In genomic region chr15:63157066-63157890, GRCh38 we compare ENCODE assay signal across 8 cellular contexts. TPM values are rescaled to one million over a fixed set of nuclear protein-coding genes. Genes with fewer than 3 reads are reported as not detected.
DNase-seq lines count a peak whose midpoint lies in the region; TF ChIP-seq lines count a peak whose summit lies in the region.

TSS of gene RPS27L (minus strand) at chr15:63157477. CDS start at chr15:63157405, 72 bp downstream.

- no peaks in the 10 kb centered on the region for H3K27me3 ChIP-seq in SJSA1 (replicated peaks)
- H3K27me3 ChIP-seq in neuronal stem cell (ENCODE audit: control insufficient read depth in 3 of 3, insufficient read depth in 3 of 3, low read depth in 1 of 3, low read length in 3 of 3), result no peaks in the 10 kb centered on the region
- H3K27me3 ChIP-seq in subcutaneous abdominal adipose tissue (ENCODE audit: control insufficient read depth in 5 of 5, insufficient read depth in 4 of 5, low read length in 5 of 5), result no peaks in the 10 kb centered on the region

- H3K9ac ChIP-seq in neuronal stem cell (ENCODE audit: low read depth, low read length, poor library complexity) (peak within 1 kb of the TSS; percentile 95), subcutaneous abdominal adipose tissue (ENCODE audit: low read length in 5 of 5) (peak within 1 kb of the TSS; percentile 72 to 98 (median 91))

- H2BK12ac ChIP-seq in neuronal stem cell (ENCODE audit: low read length), result no peak within 1 kb of the TSS

- peak within 1 kb of the TSS; percentile 97 for H2BK5ac ChIP-seq in neuronal stem cell (ENCODE audit: low read length)

- H3K36me3 ChIP-seq in SJSA1, result peaks cover 32% of the 10 kb centered on the region
- peaks cover 9 to 36% of the 10 kb centered on the region in 2 donors for H3K36me3 ChIP-seq in neuronal stem cell (replicated peaks in 1 of 2; ENCODE audit: control insufficient read depth in 2 of 2, insufficient read depth in 2 of 2, low read length in 2 of 2)
- peaks cover 3 to 17% (median 8%) of the 10 kb centered on the region in 5 donors for H3K36me3 ChIP-seq in subcutaneous abdominal adipose tissue (ENCODE audit: control insufficient read depth in 5 of 5, insufficient read depth in 5 of 5, low read length in 5 of 5)

- H3K4me3 ChIP-seq in SJSA1 (peak within 1 kb of the TSS; percentile 69), neuronal stem cell (ENCODE audit: low read length in 2 of 2) (peak within 1 kb of the TSS; percentile 64 to 88), subcutaneous abdominal adipose tissue (ENCODE audit: low read depth in 1 of 5, low read length in 5 of 5) (peak within 1 kb of the TSS; percentile 86 to 98 (median 95))

- H3K4me2 ChIP-seq in neuronal stem cell (ENCODE audit: insufficient read depth, low read length, poor library complexity, severe bottlenecking), result peak within 1 kb of the TSS; percentile 67

- no CpG with 5 or more reads among the region's 62 CpGs for WGBS in neuronal stem cell (ENCODE audit: extremely low coverage in 2 of 2, insufficient read length in 2 of 2, insufficient replicate concordance in 1 of 2), 2 donors

- no peaks in the 10 kb centered on the region for H3K9me3 ChIP-seq in SJSA1 (replicated peaks)
- H3K9me3 ChIP-seq in neuronal stem cell (replicated peaks in 1 of 2; ENCODE audit: control insufficient read depth in 2 of 2, insufficient read depth in 1 of 2, low read depth in 1 of 2, low read length in 2 of 2), result peaks cover 0 to 2% of the 10 kb centered on the region in 2 donors
- no peaks in the 10 kb centered on the region for H3K9me3 ChIP-seq in subcutaneous abdominal adipose tissue (ENCODE audit: control insufficient read depth in 5 of 5, low read length in 5 of 5)

- H3K14ac ChIP-seq in neuronal stem cell (ENCODE audit: low read length), result no peak within 1 kb of the TSS

- no peaks in the 10 kb centered on the region for H3K79me1 ChIP-seq in neuronal stem cell (ENCODE audit: low read depth, low read length)

- DNase-seq in GF-D8 (lab: John Stamatoyannopoulos, UW) (peak; percentile 53), HEK293T (ENCODE audit: extremely low spot score) (peak; percentile 77), MV-4-11 (lab: John Stamatoyannopoulos, UW) (peak; percentile 83), SJSA1 (ENCODE audit: low read depth in 1 of 2, low spot score in 2 of 2) (peak; percentile 98), foreskin melanocyte (peak; percentile 92), neuronal stem cell (ENCODE audit: low spot score) (peak; percentile 87)
- peak; percentile 56 to 81 (median 68) for DNase-seq in activated naive CD4-positive, alpha-beta T cell (lab: John Stamatoyannopoulos, UW)

- H3K23ac ChIP-seq in neuronal stem cell (ENCODE audit: low read depth, low read length, poor library complexity), result peak within 1 kb of the TSS; percentile 99

- peak within 1 kb of the TSS; percentile 96 for H2AFZ ChIP-seq in neuronal stem cell (ENCODE audit: low read length)

- peak within 1 kb of the TSS; percentile 99 for H3K18ac ChIP-seq in neuronal stem cell (ENCODE audit: low read length)

- no peak within 1 kb of the TSS for H2AK5ac ChIP-seq in neuronal stem cell (ENCODE audit: low read depth, low read length)

- H2BK120ac ChIP-seq in neuronal stem cell (ENCODE audit: low read depth, low read length), result peak within 1 kb of the TSS; percentile 94

- peak within 1 kb of the TSS; percentile 93 for H3K4ac ChIP-seq in neuronal stem cell (ENCODE audit: low read length)

- no peak within 1 kb of the TSS for H4K91ac ChIP-seq in neuronal stem cell (ENCODE audit: low read depth, low read length, poor library complexity)

- peak within 1 kb of the TSS; percentile 97 for H2BK15ac ChIP-seq in neuronal stem cell (ENCODE audit: low read length)

- CTCF ChIA-PET in HEK293T (lab: Yijun Ruan, JAX), result no interaction called here

- peaks cover 8% of the 10 kb centered on the region for H3K4me1 ChIP-seq in SJSA1 (replicated peaks)
- peaks cover 2 to 3% of the 10 kb centered on the region in 2 donors for H3K4me1 ChIP-seq in neuronal stem cell (ENCODE audit: control insufficient read depth in 2 of 2, insufficient read depth in 1 of 2, low read depth in 1 of 2, low read length in 2 of 2)
- H3K4me1 ChIP-seq in subcutaneous abdominal adipose tissue (ENCODE audit: control insufficient read depth in 5 of 5, insufficient read depth in 5 of 5, low read length in 5 of 5), result peaks cover 0 to 21% (median 16%) of the 10 kb centered on the region in 5 donors

- POLR2A ChIA-PET in HEK293T (lab: Yijun Ruan, JAX), result interaction anchor here (0.6 to 2.3 kb wide), 17 partner anchors 9 to 250 kb away, joined by 3 to 8 read pairs (median 5); partner anchors contain the start of genes APH1B and RAB8B

- H3K27ac ChIP-seq in SJSA1, result peak within 1 kb of the TSS; percentile 95
- peak within 1 kb of the TSS; percentile 95 for H3K27ac ChIP-seq in neuronal stem cell (replicated peaks; ENCODE audit: low read length)
- H3K27ac ChIP-seq in subcutaneous abdominal adipose tissue (ENCODE audit: low read depth, low read length), result peak within 1 kb of the TSS; percentile 91

- no peak within 1 kb of the TSS for H4K8ac ChIP-seq in neuronal stem cell (ENCODE audit: low read depth, low read length)

TF ChIP-seq in HEK293T, 16 proteins besides CTCF, POLR2A, EP300 and RAD21:
- TF ChIP-seq NFRKB (IDR thresholded peaks at IDR 0.05), result no peak
- TF ChIP-seq SP1 (IDR thresholded peaks at IDR 0.05), result no peak
- peak; percentile 86 for TF ChIP-seq ELF4 (IDR thresholded peaks at IDR 0.05)
- 0 out of 2 replicates have a peak, but pooled peaks have one; percentile 50 for TF ChIP-seq TARDBP (IDR thresholded peaks at IDR 0.05)
- TF ChIP-seq FOXA1 (IDR thresholded peaks at IDR 0.05), result no peak
- peak; percentile 93 for TF ChIP-seq FOXK2 (IDR thresholded peaks at IDR 0.05)
- TF ChIP-seq CTBP1 (IDR thresholded peaks at IDR 0.05; ENCODE audit: borderline replicate concordance), result no peak
- no peak for TF ChIP-seq BHLHE40 (IDR thresholded peaks at IDR 0.05; ENCODE audit: borderline replicate concordance)
- peak; percentile 20; the same call in 1 of the 2 replicates for TF ChIP-seq L3MBTL2 (conservative IDR thresholded peaks at IDR 0.05)
- no peak for TF ChIP-seq LEF1 (IDR thresholded peaks at IDR 0.05; ENCODE audit: borderline replicate concordance)
- no peak for TF ChIP-seq PKNOX1 (IDR thresholded peaks at IDR 0.05)
- no peak for TF ChIP-seq HDGF (IDR thresholded peaks at IDR 0.05; ENCODE audit: borderline replicate concordance)

RNA-seq across cellular contexts. Expression of gene RPS27L, which starts in this region (rescaled TPM):
- total RNA-seq in SJSA1 (2014; rRNA removed; shearing (Covaris generic)), result 122 and 148 TPM in 2 replicates
- 199 TPM for polyA plus RNA-seq in neuronal stem cell (2013, experiment 1 of 2)
- polyA plus RNA-seq in neuronal stem cell (2013, experiment 2 of 2), result 200 TPM

Comparison
In these comparisons a context has a peak if more than half of its experiments do, and no peak if none do; other contexts are left out.
1. Peak in every context shown above with its lines: DNase-seq, H3K4me3 ChIP-seq and H3K27ac ChIP-seq.